ENCODE assay signal across 14 cellular contexts in the genomic region with DNA sequence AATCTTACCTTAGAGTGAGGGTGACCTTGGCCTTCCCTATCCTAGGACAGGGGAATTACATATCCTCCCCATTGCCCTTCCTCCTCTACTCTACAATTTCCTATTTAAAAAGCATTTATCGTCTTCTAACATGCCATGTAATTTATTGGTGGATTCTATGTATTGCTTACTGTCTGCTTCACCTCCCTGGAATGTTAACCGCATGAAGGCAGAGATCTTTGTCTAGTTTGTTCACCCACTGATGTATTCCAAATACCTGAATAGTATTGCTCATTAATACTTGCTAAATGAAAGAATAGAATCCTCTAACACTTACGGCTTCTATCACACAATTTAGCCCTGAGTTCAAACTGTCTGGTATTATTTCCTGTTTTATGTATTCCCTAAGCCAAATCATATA.
DNase-seq lines count a peak whose midpoint lies in the region; ATAC-seq, FAIRE-seq and TF ChIP-seq lines count a peak whose summit lies in the region.
"Had no signal": no experiment of that assay in that cellular context is flagged by ENCODE, and none has a peak within 500 bp of the region (broad histone marks: within the 10 kb centered on the region; RNA-seq: fewer than 3 reads in every experiment).

No MANE protein-coding gene starts in this region.

- no peak for TF ChIP-seq CTCF in CD14-positive monocyte (IDR thresholded peaks at IDR 0.05)

- peak overlapping the region; percentile 85 to 98 (median 93) for H3K27ac Mint-ChIP-seq in CD14-positive monocyte
- H3K27ac Mint-ChIP-seq in dendritic cell treated with granulocyte-macrophage colony-stimulating factor and Interleukin-4, amounts not matched to agents 40 ng/mL and 50 ng/mL, for 4 days: peak overlapping the region; percentile 63
- no peak overlapping the region for H3K27ac Mint-ChIP-seq in activated T-helper 17 cell treated with anti-CD3 and anti-CD28 coated beads, Interleukin-2, amount 50 U/mL, for 72 hours
- H3K27ac Mint-ChIP-seq: CD8-positive, alpha-beta memory T cell had no signal

- DNase-seq in CD14-positive monocyte (ENCODE audit: low spot score): no peak
- peak; percentile 29 for DNase-seq in ELR (ENCODE audit: low read depth)
- DNase-seq in M059J (ENCODE audit: low read depth): peak; percentile 46
- no peak for DNase-seq in GM12892 (ENCODE audit: insufficient read length)
- no peak for DNase-seq in substantia nigra (lab: John Stamatoyannopoulos, UW)
- DNase-seq: CD8-positive, alpha-beta memory T cell; DMS 273 treated with DMSO at 0.1 percent for 48 hours; GDM1 had no signal

- peaks cover 55% of the 10 kb centered on the region for H3K4me1 Mint-ChIP-seq in CD14-positive monocyte
- peaks cover 28% of the 10 kb centered on the region for H3K4me1 Mint-ChIP-seq in dendritic cell treated with granulocyte-macrophage colony-stimulating factor and Interleukin-4, amounts not matched to agents 40 ng/mL and 50 ng/mL, for 4 days (ENCODE audit: low read depth)
- no peaks in the 10 kb centered on the region for H3K4me1 Mint-ChIP-seq in activated T-helper 17 cell treated with anti-CD3 and anti-CD28 coated beads, Interleukin-2, amount 50 U/mL, for 72 hours

- H3K4me3 Mint-ChIP-seq in CD14-positive monocyte: no peak overlapping the region
- H3K4me3 Mint-ChIP-seq in dendritic cell treated with granulocyte-macrophage colony-stimulating factor and Interleukin-4, amounts not matched to agents 40 ng/mL and 50 ng/mL, for 4 days: no peak overlapping the region
- H3K4me3 Mint-ChIP-seq in activated T-helper 17 cell treated with anti-CD3 and anti-CD28 coated beads, Interleukin-2, amount 50 U/mL, for 72 hours: no peak overlapping the region
- H3K4me3 Mint-ChIP-seq: CD8-positive, alpha-beta memory T cell had no signal

- intact Hi-C loops in CD14-positive monocyte (cut with micrococcal nuclease): loop anchor here in 1 of 2 donors (5.0 kb wide), 1 partner anchor 35 kb away; no protein-coding TSS in a partner anchor
- intact Hi-C loops in dendritic cell treated with granulocyte-macrophage colony-stimulating factor and Interleukin-4, amounts not matched to agents 40 ng/mL and 50 ng/mL, for 4 days (cut with micrococcal nuclease): no loop called here

- no peak for TF ChIP-seq POLR2A in GM12892 (IDR thresholded peaks at IDR 0.05; ENCODE audit: low read depth, low read length)

- peaks cover 0 to 2% of the 10 kb centered on the region in 2 donors for H3K36me3 Mint-ChIP-seq in CD14-positive monocyte
- no peaks in the 10 kb centered on the region for H3K36me3 Mint-ChIP-seq in dendritic cell treated with granulocyte-macrophage colony-stimulating factor and Interleukin-4, amounts not matched to agents 40 ng/mL and 50 ng/mL, for 4 days (ENCODE audit: low read depth)
- no peaks in the 10 kb centered on the region for H3K36me3 Mint-ChIP-seq in activated T-helper 17 cell treated with anti-CD3 and anti-CD28 coated beads, Interleukin-2, amount 50 U/mL, for 72 hours (ENCODE audit: low read depth)
- H3K36me3 Mint-ChIP-seq: CD8-positive, alpha-beta memory T cell had no signal

- no peak for ATAC-seq in activated T-helper 17 cell treated with anti-CD3 and anti-CD28 coated beads, Interleukin-2, amount 50 U/mL, for 72 hours (replicated peaks)
- ATAC-seq: HCT116, HepG2 had no signal

- no peak overlapping the region for H3K27ac ChIP-seq in substantia nigra (ENCODE audit: low read depth, low read length, poor library complexity, severe bottlenecking)
- H3K27ac ChIP-seq: 22Rv1, KMS-11 had no signal

- FAIRE-seq in GM12892 (lab: Jason Lieb, UNC): no peak
- FAIRE-seq: HepG2 had no signal

- H3K9me3 Mint-ChIP-seq in CD14-positive monocyte: no peaks in the 10 kb centered on the region
- H3K9me3 Mint-ChIP-seq in dendritic cell treated with granulocyte-macrophage colony-stimulating factor and Interleukin-4, amounts not matched to agents 40 ng/mL and 50 ng/mL, for 4 days: no peaks in the 10 kb centered on the region
- H3K9me3 Mint-ChIP-seq in activated T-helper 17 cell treated with anti-CD3 and anti-CD28 coated beads, Interleukin-2, amount 50 U/mL, for 72 hours: no peaks in the 10 kb centered on the region

- no peaks in the 10 kb centered on the region for H3K27me3 Mint-ChIP-seq in CD14-positive monocyte (ENCODE audit: low read depth in 3 of 3)
- no peaks in the 10 kb centered on the region for H3K27me3 Mint-ChIP-seq in dendritic cell treated with granulocyte-macrophage colony-stimulating factor and Interleukin-4, amounts not matched to agents 40 ng/mL and 50 ng/mL, for 4 days
- H3K27me3 Mint-ChIP-seq in activated T-helper 17 cell treated with anti-CD3 and anti-CD28 coated beads, Interleukin-2, amount 50 U/mL, for 72 hours: peaks cover 4% of the 10 kb centered on the region
- H3K27me3 Mint-ChIP-seq: CD8-positive, alpha-beta memory T cell had no signal

Comparison
In these comparisons a context has a peak if more than half of its experiments do, and no peak if none do; other contexts are left out.
1. DNase-seq: peak in ELR (single experiment) and M059J (single experiment); none in CD14-positive monocyte (single experiment), GM12892 (single experiment) and substantia nigra (0 of 49).